In the genomic region with DNA sequence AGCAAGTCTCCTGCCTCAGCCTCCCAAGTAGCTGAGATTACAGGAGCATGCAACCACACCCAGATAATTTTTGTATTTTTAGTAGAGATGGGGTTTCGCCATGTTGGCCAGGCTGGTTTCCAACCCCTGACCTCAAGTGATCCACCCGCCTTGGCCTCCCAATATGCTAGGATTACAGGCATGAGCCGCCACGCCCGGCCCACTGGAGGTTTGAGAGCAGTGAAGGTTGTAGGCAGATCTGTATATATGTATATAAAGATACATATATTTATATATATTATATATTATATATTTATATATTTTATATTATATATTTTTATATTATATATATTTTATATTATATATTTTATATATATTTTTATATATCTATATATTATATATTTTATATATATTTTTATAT, we compare ENCODE assay signal across 23 cellular contexts.
"Had no signal": no experiment of that assay in that cellular context is flagged by ENCODE, and none has a peak within 500 bp of the region (broad histone marks: within the 10 kb centered on the region; RNA-seq: fewer than 3 reads in every experiment).

No MANE protein-coding gene starts in this region.

- H3K27me3 ChIP-seq: breast epithelium had no signal

- H3K36me3 ChIP-seq: breast epithelium had no signal

- H3K4me3 ChIP-seq: breast epithelium had no signal

- ATAC-seq: activated CD8-positive, alpha-beta memory T cell treated with anti-CD3 and anti-CD28 coated beads, Interleukin-2, amount 10 ng/mL, durations not matched to agents 7 days and 5 days; T-helper 17 cell had no signal

- H3K9me3 ChIP-seq: breast epithelium had no signal

- DNase-seq: activated CD4-positive, alpha-beta T cell treated with anti-CD3 and anti-CD28 coated beads, Interleukin-2, amount 10 ng/mL, durations not matched to agents 7 days and 5 days; activated CD4-positive, CD25-positive, alpha-beta regulatory T cell; activated CD8-positive, alpha-beta memory T cell treated with anti-CD3 and anti-CD28 coated beads, Interleukin-2, amount 10 ng/mL, durations not matched to agents 7 days and 5 days; activated effector memory CD4-positive, alpha-beta T cell treated with Interleukin-2 at 50 U/mL for 16 hours; activated naive CD4-positive, alpha-beta T cell; activated T-cell treated with anti-CD3 and anti-CD28 coated beads, Interleukin-2, amount 50 U/mL, for 24 hours; aorta; Kasumi-1; KBM-7; MV-4-11; NCI-H1092 treated with DMSO at 0.1 percent for 48 hours; NCI-H1417 treated with DMSO at 0.1 percent for 48 hours; NCI-H1694; NCI-H2029; NCI-H2107; NCI-H2171 treated with DMSO at 0.1 percent for 48 hours; NCI-H226; NCI-H526 treated with DMSO at 0.1 percent for 48 hours; NCI-H82; SIG-M5; T-helper 17 cell; T-helper 9 cell had no signal

- H3K27ac ChIP-seq: breast epithelium had no signal

- H3K4me1 ChIP-seq: breast epithelium had no signal
